8 cellular contexts compared by ENCODE assay signal in genomic region chr20:49483706-49484101, GRCh38. TPM values are rescaled to one million over a fixed set of nuclear protein-coding genes. Genes with fewer than 3 reads are reported as not detected.
DNase-seq lines count a peak whose midpoint lies in the region; ATAC-seq, FAIRE-seq and TF ChIP-seq lines count a peak whose summit lies in the region.
"Had no signal": no experiment of that assay in that cellular context is flagged by ENCODE, and none has a peak within 500 bp of the region (broad histone marks: within the 10 kb centered on the region; RNA-seq: fewer than 3 reads in every experiment).

No MANE protein-coding gene starts in this region.

- H3K9ac ChIP-seq in adipocyte (ENCODE audit: low read length) (peak overlapping the region; percentile 81), kidney (ENCODE audit: low read length in 2 of 2) (no peak overlapping the region)

- H3K4me1 ChIP-seq in adipocyte (ENCODE audit: control insufficient read depth, insufficient read depth, low read length): peaks cover 30% of the 10 kb centered on the region
- H3K4me1 ChIP-seq in kidney (ENCODE audit: control insufficient read depth in 1 of 2, insufficient read depth in 1 of 2, low read depth in 1 of 2, low read length in 2 of 2): peaks cover 0 to 3% of the 10 kb centered on the region in 2 donors
- peaks cover 24 to 59% (median 45%) of the 10 kb centered on the region in 4 donors for H3K4me1 ChIP-seq in stomach

- H3K9me3 ChIP-seq in adipocyte (ENCODE audit: control insufficient read depth, low read length) (no peaks in the 10 kb centered on the region), kidney (ENCODE audit: control insufficient read depth in 1 of 2, low read length in 2 of 2) (no peaks in the 10 kb centered on the region), stomach (no peaks in the 10 kb centered on the region)

- WGBS in stomach, 5 donors: 0 to 6% (median 0%) methylated on average over 10 to 37 of the region's 37 CpGs

- TF ChIP-seq CTCF in kidney (IDR thresholded peaks at IDR 0.05; ENCODE audit: borderline replicate concordance, extremely low read depth, insufficient read depth) (no peak), stomach (IDR thresholded peaks at IDR 0.05) (no peak)

- no peak for ATAC-seq in GM21390 (IDR thresholded peaks at IDR 0.05; ENCODE audit: unreplicated experiment)

- H3K4me3 ChIP-seq in adipocyte (ENCODE audit: low read length): peak overlapping the region; percentile 81
- H3K4me3 ChIP-seq in kidney (ENCODE audit: low read length in 2 of 2): no peak overlapping the region
- peak overlapping the region; percentile 54 to 69 (median 56) for H3K4me3 ChIP-seq in stomach

- TF ChIP-seq POLR2A in stomach (IDR thresholded peaks at IDR 0.05): no peak
- TF ChIP-seq POLR2A in H54 (IDR thresholded peaks at IDR 0.05; ENCODE audit: low read depth, low read length): no peak

- CTCF ChIA-PET in HEK293T (lab: Yijun Ruan, JAX): interaction anchor here (0.6 to 2.7 kb wide), 11 partner anchors 8 to 163 kb away, joined by 3 to 19 read pairs (median 6); no protein-coding TSS in a partner anchor

- peaks cover 39% of the 10 kb centered on the region for H3K27me3 ChIP-seq in adipocyte (replicated peaks; ENCODE audit: control insufficient read depth, insufficient read depth, low read length)
- H3K27me3 ChIP-seq in stomach: peaks cover 0 to 71% (median 37%) of the 10 kb centered on the region in 3 donors

- no peak for TF ChIP-seq EP300 in stomach (IDR thresholded peaks at IDR 0.05)

- intact Hi-C loops in kidney (cut with DNase I) (no loop called here), stomach (cut with DNase I; ENCODE audit: low total_unique reads) (loop anchor here (10.0 kb wide), 1 partner anchor 149 kb away; no protein-coding TSS in a partner anchor)

- no peak overlapping the region for H3K27ac ChIP-seq in kidney (ENCODE audit: low read depth in 2 of 2, low read length in 2 of 2)
- peak overlapping the region in 1 of 5 donors; percentile 82 for H3K27ac ChIP-seq in stomach

- H3K36me3 ChIP-seq in adipocyte (ENCODE audit: control insufficient read depth, insufficient read depth, low read length, severe bottlenecking): no peaks in the 10 kb centered on the region
- no peaks in the 10 kb centered on the region for H3K36me3 ChIP-seq in kidney (ENCODE audit: control insufficient read depth in 1 of 2, insufficient read depth in 2 of 2, low read length in 2 of 2)
- H3K36me3 ChIP-seq in stomach: no peaks in the 10 kb centered on the region

- FAIRE-seq in kidney (lab: Jason Lieb, UNC) (no peak), H54 (lab: Jason Lieb, UNC) (no peak)
- FAIRE-seq: GM12892 had no signal

- DNase-seq in HEK293T (ENCODE audit: extremely low spot score): peak; percentile 28
- no peak for DNase-seq in adipocyte (ENCODE audit: low read depth)
- peak; percentile 71 for DNase-seq in kidney
- DNase-seq in stomach: no peak
- DNase-seq in stimulated activated CD4-positive, alpha-beta T cell treated with anti-CD3 and anti-CD28 coated beads, Interleukin-2, amount 100 ng/mL, for 48 hours: no peak
- DNase-seq in H54 (ENCODE audit: insufficient read length, low spot score): no peak

- POLR2A ChIA-PET in HEK293T (lab: Yijun Ruan, JAX): no interaction called here

TF ChIP-seq in HEK293T, 16 proteins besides CTCF, POLR2A, EP300 and RAD21:
- TF ChIP-seq, protein P1, sequence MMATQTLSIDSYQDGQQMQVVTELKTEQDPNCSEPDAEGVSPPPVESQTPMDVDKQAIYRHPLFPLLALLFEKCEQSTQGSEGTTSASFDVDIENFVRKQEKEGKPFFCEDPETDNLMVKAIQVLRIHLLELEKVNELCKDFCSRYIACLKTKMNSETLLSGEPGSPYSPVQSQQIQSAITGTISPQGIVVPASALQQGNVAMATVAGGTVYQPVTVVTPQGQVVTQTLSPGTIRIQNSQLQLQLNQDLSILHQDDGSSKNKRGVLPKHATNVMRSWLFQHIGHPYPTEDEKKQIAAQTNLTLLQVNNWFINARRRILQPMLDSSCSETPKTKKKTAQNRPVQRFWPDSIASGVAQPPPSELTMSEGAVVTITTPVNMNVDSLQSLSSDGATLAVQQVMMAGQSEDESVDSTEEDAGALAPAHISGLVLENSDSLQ (IDR thresholded peaks at IDR 0.05): no peak
- TF ChIP-seq BHLHE40 (IDR thresholded peaks at IDR 0.05; ENCODE audit: borderline replicate concordance) (no peak), SP1 (IDR thresholded peaks at IDR 0.05) (no peak), ARNT (IDR thresholded peaks at IDR 0.05) (no peak), FOXM1 (IDR thresholded peaks at IDR 0.05; ENCODE audit: borderline replicate concordance) (no peak), NFRKB (IDR thresholded peaks at IDR 0.05) (no peak), ZNF384 (IDR thresholded peaks at IDR 0.05) (no peak), FOXA1 (IDR thresholded peaks at IDR 0.05) (no peak), HDGF (IDR thresholded peaks at IDR 0.05; ENCODE audit: borderline replicate concordance) (no peak), ELF4 (IDR thresholded peaks at IDR 0.05) (no peak), TARDBP (IDR thresholded peaks at IDR 0.05) (no peak), LEF1 (IDR thresholded peaks at IDR 0.05; ENCODE audit: borderline replicate concordance) (no peak), CTBP1 (IDR thresholded peaks at IDR 0.05; ENCODE audit: borderline replicate concordance) (no peak)
TF ChIP-seq in HEK293T: peak in this region for 0.

RNA-seq across cellular contexts. Expression of gene KCNB1, which starts 1.2 kb away (rescaled TPM):
- total RNA-seq in kidney (1.2 TPM), stomach (10 to 100 TPM in 1 of 5 donors, 1 to 10 TPM in 3, under 1 TPM in 1; 0.58 to 21.0 (median 3.5) TPM)
- polyA plus RNA-seq in kidney (ENCODE audit: insufficient read depth, low read depth, low replicate concordance) (0.26 TPM), stomach (1 to 10 TPM in 1 of 3 donors, under 1 TPM in 1, not detected in 1; 0.12 to 1.4 TPM)

Comparison
In these comparisons a context has a peak if more than half of its experiments do, and no peak if none do; other contexts are left out.
1. DNase-seq: peak in HEK293T (single experiment) and kidney (single experiment); none in adipocyte (single experiment), stomach (single experiment), stimulated activated CD4-positive, alpha-beta T cell treated with anti-CD3 and anti-CD28 coated beads, Interleukin-2, amount 100 ng/mL, for 48 hours (0 of 2) and H54 (single experiment).
2. H3K4me3 ChIP-seq: peak in adipocyte (single experiment) and stomach (4 of 4); none in kidney (0 of 2).